Comparison of ENCODE assay signal across 8 cellular contexts in the genomic region with DNA sequence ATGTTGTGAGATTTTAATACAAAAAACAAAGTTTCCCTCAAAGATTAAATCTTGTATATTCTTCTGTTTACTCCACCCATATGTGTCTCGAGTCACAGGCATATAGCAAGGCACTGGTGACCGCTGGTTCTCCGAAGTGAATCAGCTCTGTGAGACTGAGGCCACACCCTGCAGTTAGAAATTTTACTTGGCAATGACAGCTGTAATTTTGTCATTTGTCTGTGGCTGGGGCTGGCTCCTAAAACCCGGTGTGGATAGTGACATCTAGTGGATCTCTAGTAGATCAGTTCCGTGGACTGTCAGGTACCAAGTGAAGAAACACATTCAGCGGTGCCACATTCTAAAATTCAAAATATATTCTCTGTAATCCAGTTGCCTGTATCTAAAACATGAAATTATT.
DNase-seq lines count a peak whose midpoint lies in the region; ATAC-seq and TF ChIP-seq lines count a peak whose summit lies in the region.

No MANE protein-coding gene starts in this region.

- no peak overlapping the region for H2AFZ ChIP-seq in GM23338

- H3K79me2 ChIP-seq in GM23338 (replicated peaks; ENCODE audit: insufficient read depth): peaks cover 24% of the 10 kb centered on the region

- H3K27ac Mint-ChIP-seq in GM23338: no peak overlapping the region
- peak overlapping the region; percentile 1 for H3K27ac Mint-ChIP-seq in T-helper 1 cell treated with Interleukin-12 subunit alpha and Interleukin-12 subunit beta and Interleukin-4 antibody, amounts not matched to agents 30 μg/mL and 1 μg/mL, for 36 hours
- peak overlapping the region; percentile 59 to 93 (median 86) for H3K27ac Mint-ChIP-seq in brain

- no peak overlapping the region for H3K4me2 ChIP-seq in GM23338

- peak; percentile 62 to 72 for TF ChIP-seq CTCF in GM23338 (conservative IDR thresholded peaks at IDR 0.05; ENCODE audit: low read depth in 2 of 2)
- TF ChIP-seq CTCF in brain (conservative IDR thresholded peaks at IDR 0.05): peak; percentile 60 to 67

- peaks cover 7% of the 10 kb centered on the region; the same call in 1 of the 2 replicates for H3K36me3 ChIP-seq in GM23338 (ENCODE audit: insufficient read depth)

- no peaks in the 10 kb centered on the region for H3K9me2 ChIP-seq in GM23338 (ENCODE audit: insufficient read depth)

- no peak overlapping the region for H3K4me3 ChIP-seq in GM23338

- peaks cover 5% of the 10 kb centered on the region; the same call in 2 of the 3 replicates for H3K4me1 Mint-ChIP-seq in GM23338
- peaks cover 8% of the 10 kb centered on the region for H3K4me1 Mint-ChIP-seq in T-helper 1 cell treated with Interleukin-12 subunit alpha and Interleukin-12 subunit beta and Interleukin-4 antibody, amounts not matched to agents 30 μg/mL and 1 μg/mL, for 36 hours (ENCODE audit: low read depth)
- peaks cover 49% of the 10 kb centered on the region for H3K4me1 Mint-ChIP-seq in brain

- DNase-seq in DMS153 treated with DMSO at 0.1 percent for 48 hours (lab: John Stamatoyannopoulos, UW; ENCODE audit: unreplicated experiment) (peak; percentile 78), GM23338 (ENCODE audit: low spot score) (peak; percentile 71), NCI-H1417 treated with DMSO at 0.1 percent for 48 hours (lab: John Stamatoyannopoulos, UW) (peak; percentile 85), iris pigment epithelial cell (ENCODE audit: low read depth) (peak; percentile 58)
- DNase-seq in stimulated activated CD4-positive, alpha-beta T cell treated with anti-CD3 and anti-CD28 coated beads, Interleukin-2, amount 100 ng/mL, for 4 hours (ENCODE audit: low read depth): peak; percentile 31

- H3K4me3 Mint-ChIP-seq in GM23338: no peak overlapping the region
- peak overlapping the region; percentile 8 for H3K4me3 Mint-ChIP-seq in T-helper 1 cell treated with Interleukin-12 subunit alpha and Interleukin-12 subunit beta and Interleukin-4 antibody, amounts not matched to agents 30 μg/mL and 1 μg/mL, for 36 hours
- peak overlapping the region in 4 of 5 experiments; percentile 4 to 51 (median 30) for H3K4me3 Mint-ChIP-seq in brain

- peak; percentile 81 for ATAC-seq in GM23338
- no peak for ATAC-seq in HG02642 (IDR thresholded peaks at IDR 0.05; ENCODE audit: poor library complexity, unreplicated experiment)

- no peaks in the 10 kb centered on the region for H3F3A ChIP-seq in GM23338 (replicated peaks; ENCODE audit: low read depth)

- no peak overlapping the region for H3K27ac ChIP-seq in GM23338 (ENCODE audit: low read depth)

- no peaks in the 10 kb centered on the region for H3K27me3 ChIP-seq in GM23338 (ENCODE audit: insufficient read depth)

- H3K27me3 Mint-ChIP-seq in GM23338 (ENCODE audit: insufficient read depth, low read depth, poor library complexity): peaks cover 2% of the 10 kb centered on the region
- H3K27me3 Mint-ChIP-seq in T-helper 1 cell treated with Interleukin-12 subunit alpha and Interleukin-12 subunit beta and Interleukin-4 antibody, amounts not matched to agents 30 μg/mL and 1 μg/mL, for 36 hours (ENCODE audit: low read depth): peaks cover 10% of the 10 kb centered on the region
- H3K27me3 Mint-ChIP-seq in brain: no peaks in the 10 kb centered on the region

- H3K9me3 Mint-ChIP-seq in GM23338: no peaks in the 10 kb centered on the region
- no peaks in the 10 kb centered on the region for H3K9me3 Mint-ChIP-seq in T-helper 1 cell treated with Interleukin-12 subunit alpha and Interleukin-12 subunit beta and Interleukin-4 antibody, amounts not matched to agents 30 μg/mL and 1 μg/mL, for 36 hours
- no peaks in the 10 kb centered on the region for H3K9me3 Mint-ChIP-seq in brain

- H3K4me1 ChIP-seq in GM23338 (ENCODE audit: insufficient read depth): 0 out of 2 replicates have a peak, but pooled peaks cover 3% of the 10 kb centered on the region

- H3K36me3 Mint-ChIP-seq in GM23338 (ENCODE audit: low read depth): peaks cover 12% of the 10 kb centered on the region
- H3K36me3 Mint-ChIP-seq in T-helper 1 cell treated with Interleukin-12 subunit alpha and Interleukin-12 subunit beta and Interleukin-4 antibody, amounts not matched to agents 30 μg/mL and 1 μg/mL, for 36 hours (ENCODE audit: low read depth): no peaks in the 10 kb centered on the region
- H3K36me3 Mint-ChIP-seq in brain: peaks cover 35% of the 10 kb centered on the region

- H4K20me1 ChIP-seq in GM23338 (replicated peaks; ENCODE audit: insufficient read depth): 0 out of 2 replicates have a peak, but pooled peaks cover 2% of the 10 kb centered on the region

TF ChIP-seq in GM23338, 12 proteins besides CTCF, POLR2A, EP300 and RAD21:
- TF ChIP-seq POLR2AphosphoS5 (IDR thresholded peaks at IDR 0.05; ENCODE audit: low read depth): no peak
- no peak for TF ChIP-seq JUNB (IDR thresholded peaks at IDR 0.05; ENCODE audit: unreplicated experiment)

Comparison
In these comparisons a context has a peak if more than half of its experiments do, and no peak if none do; other contexts are left out.
1. DNase-seq: peak in every context shown above with its lines; median percentile 85 in NCI-H1417 treated with DMSO at 0.1 percent for 48 hours; 78 in DMS153 treated with DMSO at 0.1 percent for 48 hours; 71 in GM23338; 58 in iris pigment epithelial cell; 31 in stimulated activated CD4-positive, alpha-beta T cell treated with anti-CD3 and anti-CD28 coated beads, Interleukin-2, amount 100 ng/mL, for 4 hours.